ENCODE assay signal across 13 cellular contexts in the genomic region with DNA sequence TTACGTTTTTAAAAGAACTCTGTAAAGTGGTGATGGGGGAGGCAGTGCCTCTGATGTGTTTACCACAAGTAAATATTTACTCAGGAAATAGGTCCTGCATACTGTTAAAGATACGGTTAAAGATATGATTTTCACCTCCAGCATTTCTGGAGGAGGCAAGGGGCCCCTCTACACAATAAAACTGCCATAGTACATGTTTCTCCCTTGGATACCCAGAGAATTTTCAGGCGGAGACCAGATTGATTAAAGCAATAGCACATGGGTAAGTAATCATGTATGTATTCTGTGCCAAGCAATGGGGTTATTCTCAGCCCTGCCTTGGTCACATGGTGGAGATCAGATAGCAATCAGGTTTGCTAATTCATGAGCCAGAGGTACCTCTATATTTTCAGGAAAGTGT. TPM values are rescaled to one million over a fixed set of nuclear protein-coding genes. Genes with fewer than 3 reads are reported as not detected.
DNase-seq lines count a peak whose midpoint lies in the region; ATAC-seq, FAIRE-seq and TF ChIP-seq lines count a peak whose summit lies in the region.
"Had no signal": no experiment of that assay in that cellular context is flagged by ENCODE, and none has a peak within 500 bp of the region (broad histone marks: within the 10 kb centered on the region; RNA-seq: fewer than 3 reads in every experiment).

No MANE protein-coding gene starts in this region.

- H3K27ac ChIP-seq in HepG2 (ENCODE audit: extremely low read length, insufficient read depth, low read length), result no peak overlapping the region
- H3K27ac ChIP-seq in right lobe of liver, result no peak overlapping the region
- peak overlapping the region; percentile 55 for H3K27ac ChIP-seq in effector memory CD4-positive, alpha-beta T cell (ENCODE audit: insufficient read depth, low read length, poor library complexity, severe bottlenecking)
- H3K27ac ChIP-seq in pancreas, result no peak overlapping the region
- H3K27ac ChIP-seq: RWPE1 had no signal

- H3K4me3 ChIP-seq in HepG2 (replicated peaks in 1 of 3; ENCODE audit: insufficient read depth in 1 of 3, low read depth in 2 of 3, low read length in 3 of 3) (no peak overlapping the region), right lobe of liver (no peak overlapping the region), pancreas (no peak overlapping the region)
- H3K4me3 ChIP-seq in effector memory CD4-positive, alpha-beta T cell (ENCODE audit: insufficient read depth, low read depth, low read length, poor library complexity, severe bottlenecking), result peak overlapping the region; percentile 18

- DNase-seq in HepG2 (ENCODE audit: low spot score) (peak; percentile 23), right lobe of liver (no peak), NCI-H748 treated with DMSO at 0.1 percent for 48 hours (lab: John Stamatoyannopoulos, UW) (peak; percentile 43), COLO829 (ENCODE audit: low spot score) (no peak), pancreas (no peak), NCI-H446 treated with DMSO at 0.1 percent for 48 hours (lab: John Stamatoyannopoulos, UW) (no peak)
- no peak for DNase-seq in effector memory CD4-positive, alpha-beta T cell
- DNase-seq: Kasumi-1, midbrain had no signal

- no peak for TF ChIP-seq POLR2A in HepG2 (IDR thresholded peaks at IDR 0.05; ENCODE audit: insufficient read depth in 1 of 2, low read depth in 2 of 2, low read length in 2 of 2)
- TF ChIP-seq POLR2A in right lobe of liver (IDR thresholded peaks at IDR 0.05), result no peak

- H3K27me3 ChIP-seq in HepG2 (ENCODE audit: control insufficient read depth in 1 of 2, insufficient read depth in 2 of 2, low read length in 2 of 2) (no peaks in the 10 kb centered on the region), right lobe of liver (no peaks in the 10 kb centered on the region), pancreas (no peaks in the 10 kb centered on the region)
- H3K27me3 ChIP-seq in effector memory CD4-positive, alpha-beta T cell (replicated peaks; ENCODE audit: control insufficient read depth, insufficient read depth, low read length, poor library complexity, severe bottlenecking), result no peaks in the 10 kb centered on the region

- ATAC-seq in HepG2 (peak; percentile 59; the same call in 2 of the 3 replicates), right lobe of liver (no peak), HG03460 (IDR thresholded peaks at IDR 0.05; ENCODE audit: unreplicated experiment) (no peak), pancreas (no peak)

- in situ Hi-C loops in HepG2 (cut with HindIII; ENCODE audit: extremely low pct_ligation_motif_present, low pct_unique_long_range_greater_than_20kb), result no loop called here

- H3K9me3 ChIP-seq in HepG2 (ENCODE audit: low read length) (no peaks in the 10 kb centered on the region), right lobe of liver (no peaks in the 10 kb centered on the region), pancreas (no peaks in the 10 kb centered on the region)
- H3K9me3 ChIP-seq in effector memory CD4-positive, alpha-beta T cell (ENCODE audit: control insufficient read depth, low read length), result no peaks in the 10 kb centered on the region

- FAIRE-seq in HepG2 (lab: Jason Lieb, UNC), result no peak
- FAIRE-seq in pancreas (lab: Jason Lieb, UNC), result no peak
- FAIRE-seq: TTC549 had no signal

- no peak overlapping the region for H3K9ac ChIP-seq in HepG2 (ENCODE audit: insufficient read depth, low read depth, low read length)

- TF ChIP-seq CTCF in HepG2 (CRISPR knock-in tag; IDR thresholded peaks at IDR 0.05) (no peak), right lobe of liver (IDR thresholded peaks at IDR 0.05) (no peak), pancreas (IDR thresholded peaks at IDR 0.05) (no peak)

- peaks cover 13% of the 10 kb centered on the region for H3K4me1 ChIP-seq in HepG2 (ENCODE audit: insufficient read depth, low read length)
- no peaks in the 10 kb centered on the region for H3K4me1 ChIP-seq in right lobe of liver
- peaks cover 72% of the 10 kb centered on the region for H3K4me1 ChIP-seq in effector memory CD4-positive, alpha-beta T cell (ENCODE audit: control insufficient read depth, insufficient read depth, low read length, poor library complexity, severe bottlenecking)
- no peaks in the 10 kb centered on the region for H3K4me1 ChIP-seq in pancreas

- H3K36me3 ChIP-seq in HepG2 (replicated peaks in 1 of 2; ENCODE audit: control insufficient read depth in 1 of 2, insufficient read depth in 2 of 2, low read length in 2 of 2) (no peaks in the 10 kb centered on the region), right lobe of liver (no peaks in the 10 kb centered on the region), pancreas (no peaks in the 10 kb centered on the region)
- H3K36me3 ChIP-seq in effector memory CD4-positive, alpha-beta T cell (ENCODE audit: control insufficient read depth, insufficient read depth, low read length), result peaks cover 11% of the 10 kb centered on the region

- POLR2A ChIA-PET in HepG2 (lab: Yijun Ruan, JAX), result interaction anchor here (1.0 kb wide), 1 partner anchor 431 kb away, joined by 3 read pairs; a partner anchor contains a TSS

- no peak for TF ChIP-seq RAD21 in HepG2 (CRISPR knock-in tag; IDR thresholded peaks at IDR 0.05)

- intact Hi-C loops in HepG2 (cut with micrococcal nuclease; ENCODE audit: unreplicated experiment), result no loop called here
- intact Hi-C loops in right lobe of liver (cut with DNase I), result no loop called here
- intact Hi-C loops in pancreas (cut with DNase I), result no loop called here

- CTCF ChIA-PET in HepG2 (lab: Yijun Ruan, JAX; ENCODE audit: low intra/inter-chr PET ratio, low total read pairs), result no interaction called here

- TF ChIP-seq EP300 in HepG2 (IDR thresholded peaks at IDR 0.05; ENCODE audit: low read depth in 2 of 2, low read length in 2 of 2), result 0 out of 4 replicates have a peak, but pooled peaks of 1 of the 2 experiments have one; percentile 32
- no peak for TF ChIP-seq EP300 in HepG2 (CRISPR knock-in tag; IDR thresholded peaks at IDR 0.05; ENCODE audit: borderline replicate concordance)

- no peak overlapping the region for H2AFZ ChIP-seq in HepG2 (ENCODE audit: low read length)

- H3K4me2 ChIP-seq in HepG2 (ENCODE audit: low read depth, low read length), result no peak overlapping the region

- no peaks in the 10 kb centered on the region for H4K20me1 ChIP-seq in HepG2 (ENCODE audit: insufficient read depth, low read length)

- no peaks in the 10 kb centered on the region for H3K79me2 ChIP-seq in HepG2 (ENCODE audit: insufficient read depth, low read length)

- BruUV-seq in HepG2 (replicated peaks; lab: Mats Ljungman, UMichigan), result no TSS peak

- WGBS in HepG2 (ENCODE audit: low lambda C conversion rate), result 4% methylated on average over 3 of the region's 3 CpGs
- 34% methylated on average over 3 of the region's 3 CpGs for WGBS in right lobe of liver (ENCODE audit: insufficient coverage, low coverage, low lambda C conversion rate, missing lambda C conversion rate)
- WGBS in pancreas, 2 donors, result 33 to 41% methylated on average over 3 of the region's 3 CpGs

TF ChIP-seq in HepG2, 621 proteins besides CTCF, POLR2A, EP300 and RAD21 (continues in another document):
- no peak for TF ChIP-seq ZNF296 (CRISPR knock-in tag; conservative IDR thresholded peaks at IDR 0.05)
- no peak for TF ChIP-seq MAFK (conservative IDR thresholded peaks at IDR 0.05 in 1 of 2, IDR thresholded peaks at IDR 0.05 in 1 of 2; ENCODE audit: low read length in 2 of 2)
- no peak for TF ChIP-seq EHMT2 (IDR thresholded peaks at IDR 0.05; ENCODE audit: borderline replicate concordance, low read depth, low read length)

RNA-seq across cellular contexts. Expression of a gene that starts 9.6 kb away (rescaled TPM):
- total RNA-seq in HepG2 (2016; rRNA removed; fragmentation: Illumina TruSeq; extraction: Trizol) (0.02 and 0.06 TPM in 2 replicates), right lobe of liver (1 to 10 TPM; 1.8 to 4.6 (median 3.5) TPM), pancreas (1 to 10 TPM in 4 of 6 donors, under 1 TPM in 2; 0.28 to 3.7 (median 1.1) TPM)
- not detected in 2 replicates for total RNA-seq in HepG2 (2016; cell fraction: cytosol; rRNA removed; fragmentation: Illumina TruSeq; extraction: Trizol; ENCODE audit: low read depth)
- total RNA-seq in HepG2 (2016; cell fraction: insoluble cytoplasmic fraction; rRNA removed; fragmentation: Illumina TruSeq; extraction: Trizol), result 0.03 and 0.09 TPM in 2 replicates
- total RNA-seq in HepG2 (2016; cell fraction: membrane; rRNA removed; fragmentation: Illumina TruSeq; extraction: Trizol), result not detected in 2 replicates
- not detected in 2 replicates for total RNA-seq in HepG2 (2016; cell fraction: nucleus; rRNA removed; fragmentation: Illumina TruSeq; extraction: Trizol)
- polyA plus RNA-seq in HepG2 (2011; rRNA removed) (0.05 and 0.16 TPM in 2 replicates), pancreas (under 1 TPM; 0.38 to 0.89 TPM)
- polyA plus RNA-seq in HepG2 (2011; cell fraction: cytosol; rRNA removed), result 0.01 and 0.03 TPM in 2 replicates
- polyA plus RNA-seq in HepG2 (2011; cell fraction: nucleus; rRNA removed), result not detected in 2 replicates
- polyA plus RNA-seq in HepG2 (2012), result 0.05 TPM in 2 replicates
- polyA plus RNA-seq in HepG2 (2016; cell fraction: cytosol; fragmentation: Illumina TruSeq; extraction: Trizol; ENCODE audit: low read depth), result 0.02 TPM in 1 of 2 replicates, not detected in the other
- polyA plus RNA-seq in HepG2 (2016; cell fraction: insoluble cytoplasmic fraction; fragmentation: Illumina TruSeq; extraction: Trizol; ENCODE audit: low read depth), result 0.07 TPM in 1 of 2 replicates, not detected in the other
- 0.03 TPM in 1 of 2 replicates, not detected in the other for polyA plus RNA-seq in HepG2 (2016; cell fraction: membrane; fragmentation: Illumina TruSeq; extraction: Trizol; ENCODE audit: low read depth)
- polyA plus RNA-seq in HepG2 (2016; cell fraction: nucleus; fragmentation: Illumina TruSeq; extraction: Trizol; ENCODE audit: insufficient read depth, low read depth), result 0.18 TPM in 1 of 2 replicates, not detected in the other
- 0.33 TPM in 1 of 2 replicates, not detected in the other for polyA minus RNA-seq in HepG2 (2011; rRNA and poly(A)+ RNA removed; ENCODE audit: low replicate concordance)
- polyA minus RNA-seq in HepG2 (2011; cell fraction: cytosol; rRNA and poly(A)+ RNA removed), result not detected in 2 replicates
- not detected in 2 replicates for polyA minus RNA-seq in HepG2 (2011; cell fraction: nucleus; rRNA and poly(A)+ RNA removed)
- total RNA-seq: pulmonary artery endothelial cell had no signal

Comparison
In these comparisons a context has a peak if more than half of its experiments do, and no peak if none do; other contexts are left out.
1. DNase-seq: peak in HepG2 (single experiment) and NCI-H748 treated with DMSO at 0.1 percent for 48 hours (single experiment); none in right lobe of liver (0 of 3), effector memory CD4-positive, alpha-beta T cell (0 of 3), COLO829 (single experiment), pancreas (0 of 6) and NCI-H446 treated with DMSO at 0.1 percent for 48 hours (single experiment).